21 cellular contexts compared by ENCODE assay signal in genomic region chrX:97429101-97429500, GRCh38.
A peak's percentile ranks its signal among the peaks of the same experiment; 100 is the strongest.
DNase-seq lines count a peak whose midpoint lies in the region; ATAC-seq, FAIRE-seq and TF ChIP-seq lines count a peak whose summit lies in the region.
"Had no signal": no experiment of that assay in that cellular context is flagged by ENCODE, and none has a peak within 500 bp of the region (broad histone marks: within the 10 kb centered on the region; RNA-seq: fewer than 3 reads in every experiment).

No MANE protein-coding gene starts in this region.

- ATAC-seq in IMR-90 (ENCODE audit: low read depth): no peak
- ATAC-seq in HG02840 (IDR thresholded peaks at IDR 0.05; ENCODE audit: low FRiP score, unreplicated experiment): no peak
- ATAC-seq: GM12878 had no signal

- H4K5ac ChIP-seq in IMR-90 (ENCODE audit: low read depth, low read length) (no peak overlapping the region), H1 (ENCODE audit: insufficient read length, low read depth, low read length) (no peak overlapping the region)

- no peak overlapping the region for H3K9ac ChIP-seq in IMR-90 (ENCODE audit: low read depth, low read length)
- H3K9ac ChIP-seq in H1 (replicated peaks in 1 of 4; ENCODE audit: extremely low read depth in 1 of 4, low read depth in 3 of 4, low read length in 3 of 4): no peak overlapping the region
- H3K9ac ChIP-seq: BLaER1 treated with 17β-estradiol and CSF1 and Interleukin-3, amounts not matched to agents 10 nM and 100 nM; GM23248 had no signal

- H3K4me3 ChIP-seq in A673 (ENCODE audit: low read depth, low read length, poor library complexity, severe bottlenecking): no peak overlapping the region
- no peak overlapping the region for H3K4me3 ChIP-seq in IMR-90 (ENCODE audit: insufficient read depth, low read depth, low read length)
- H3K4me3 ChIP-seq in H1 (ENCODE audit: extremely low read depth in 1 of 4, insufficient read depth in 2 of 4, low read depth in 3 of 4, low read length in 4 of 4): no peak overlapping the region
- H3K4me3 ChIP-seq: BLaER1 treated with 17β-estradiol and CSF1 and Interleukin-3, amounts not matched to agents 10 nM and 100 nM; GM12878; GM23248; HAP-1 had no signal

- H3K14ac ChIP-seq in IMR-90 (replicated peaks; ENCODE audit: low read depth, low read length): no peak overlapping the region
- no peak overlapping the region for H3K14ac ChIP-seq in H1 (ENCODE audit: insufficient read length)

- H2BK15ac ChIP-seq in IMR-90 (ENCODE audit: low read depth, low read length): no peak overlapping the region
- H2BK15ac ChIP-seq in H1 (ENCODE audit: low read length): no peak overlapping the region

- H2AFZ ChIP-seq in IMR-90 (replicated peaks; ENCODE audit: low read length, poor library complexity) (no peak overlapping the region), H1 (ENCODE audit: low read length) (no peak overlapping the region)
- H2AFZ ChIP-seq: GM23248 had no signal

- BruUV-seq in A673 (replicated peaks; lab: Mats Ljungman, UMichigan) (no TSS peak), IMR-90 (replicated peaks; lab: Mats Ljungman, UMichigan) (no TSS peak)

- no peak overlapping the region for H3K27ac ChIP-seq in A673 (ENCODE audit: low read depth, low read length, poor library complexity, severe bottlenecking)
- no peak overlapping the region for H3K27ac ChIP-seq in IMR-90 (ENCODE audit: insufficient read depth, low read length)
- H3K27ac ChIP-seq in H1 (ENCODE audit: low read depth, low read length): no peak overlapping the region
- H3K27ac ChIP-seq: BLaER1 treated with 17β-estradiol and CSF1 and Interleukin-3, amounts not matched to agents 10 nM and 100 nM; GM23248 had no signal

- H3K36me3 ChIP-seq in A673 (ENCODE audit: insufficient read depth, low read length, poor library complexity, severe bottlenecking): no peaks in the 10 kb centered on the region
- no peaks in the 10 kb centered on the region for H3K36me3 ChIP-seq in IMR-90 (ENCODE audit: control insufficient read depth, insufficient read depth, low read length)
- peaks cover 0 to 29% (median 4%) of the 10 kb centered on the region in 4 experiments; a peak in 6 of 8 replicates for H3K36me3 ChIP-seq in H1 (ENCODE audit: control insufficient read depth in 2 of 4, insufficient read depth in 4 of 4, low read length in 3 of 4)
- H3K36me3 ChIP-seq: BE2C, HAP-1 had no signal

- H3K79me1 ChIP-seq in IMR-90 (ENCODE audit: low read depth in 1 of 2, low read length in 2 of 2) (no peaks in the 10 kb centered on the region), H1 (ENCODE audit: low read depth, low read length) (no peaks in the 10 kb centered on the region)

- CTCF ChIA-PET in A673 (lab: Charles Lee) (no interaction called here), IMR-90 (lab: Yijun Ruan, JAX) (no interaction called here), H1 (lab: Charles Lee; ENCODE audit: partially characterized antibody) (no interaction called here)

- dilution Hi-C loops in IMR-90 (cut with HindIII; ENCODE audit: low sequenced_read_pairs, unreplicated experiment): no loop called here

- H2AK9ac ChIP-seq in IMR-90 (replicated peaks; ENCODE audit: low read depth, low read length, poor library complexity): no peak overlapping the region

- TF ChIP-seq POLR2A in IMR-90 (IDR thresholded peaks at IDR 0.05; ENCODE audit: low read depth, low read length): no peak
- TF ChIP-seq POLR2A in H1 (IDR thresholded peaks at IDR 0.05; ENCODE audit: control extremely low read depth in 1 of 2, low read depth in 2 of 2, low read length in 2 of 2): no peak

- H3K56ac ChIP-seq in IMR-90 (ENCODE audit: extremely low read depth, insufficient read depth, low read length) (no peak overlapping the region), H1 (replicated peaks; ENCODE audit: insufficient read length, low read depth, low read length) (no peak overlapping the region)

- H3K9me3 ChIP-seq in A673 (ENCODE audit: low read depth, low read length, poor library complexity, severe bottlenecking) (no peaks in the 10 kb centered on the region), IMR-90 (ENCODE audit: control insufficient read depth, insufficient read depth, low read length) (no peaks in the 10 kb centered on the region), H1 (ENCODE audit: insufficient read depth in 2 of 2, low read depth in 1 of 2, low read length in 1 of 2) (no peaks in the 10 kb centered on the region)
- H3K9me3 ChIP-seq: BE2C; BLaER1 treated with 17β-estradiol and CSF1 and Interleukin-3, amounts not matched to agents 10 nM and 100 nM; HAP-1 had no signal

- H2BK120ac ChIP-seq in IMR-90 (ENCODE audit: low read depth, low read length) (no peak overlapping the region), H1 (replicated peaks; ENCODE audit: low read depth, low read length) (no peak overlapping the region)

- H3K9me1 ChIP-seq in IMR-90 (ENCODE audit: insufficient read depth, low read length): no peaks in the 10 kb centered on the region

- no peak overlapping the region for H2BK20ac ChIP-seq in IMR-90 (ENCODE audit: low read depth, low read length)
- no peak overlapping the region for H2BK20ac ChIP-seq in H1 (ENCODE audit: low read length)

- H4K8ac ChIP-seq in IMR-90 (ENCODE audit: low read depth in 2 of 2, low read length in 2 of 2) (no peak overlapping the region), H1 (ENCODE audit: extremely low read depth, insufficient read depth, low read length) (no peak overlapping the region)

- TF ChIP-seq EP300 in H1 (IDR thresholded peaks at IDR 0.05; ENCODE audit: borderline replicate concordance in 1 of 2, low read depth in 2 of 2, low read length in 2 of 2): no peak

- H3K4me2 ChIP-seq in IMR-90 (ENCODE audit: low read depth, low read length) (no peak overlapping the region), H1 (ENCODE audit: insufficient read depth in 1 of 2, low read depth in 2 of 2, low read length in 2 of 2) (no peak overlapping the region)
- H3K4me2 ChIP-seq: BLaER1 treated with 17β-estradiol and CSF1 and Interleukin-3, amounts not matched to agents 10 nM and 100 nM had no signal

- H3K79me2 ChIP-seq in H1 (ENCODE audit: control insufficient read depth in 1 of 2, insufficient read depth in 2 of 2, low read length in 2 of 2): no peaks in the 10 kb centered on the region

- peak; percentile 21 for DNase-seq in A673 (ENCODE audit: low spot score)
- no peak for DNase-seq in IMR-90
- no peak for DNase-seq in H1 (ENCODE audit: low read depth in 1 of 2, low spot score in 2 of 2)
- DNase-seq in posterior cingulate gyrus: no peak
- no peak for DNase-seq in HCEC 1CT
- DNase-seq: ACHN; AML-193; BE2C; CD4-positive, alpha-beta T cell; CD8-positive, alpha-beta memory T cell; DMS 273 treated with DMSO at 0.1 percent for 48 hours; DMS79; EL; GDM1; GM23248 had no signal

- POLR2A ChIA-PET in A673 (lab: Charles Lee; ENCODE audit: low non-redundant PET) (no interaction called here), IMR-90 (lab: Charles Lee; ENCODE audit: unreplicated experiment) (no interaction called here), H1 (lab: Charles Lee; ENCODE audit: partially characterized antibody) (no interaction called here)

- H3K27me3 ChIP-seq in A673 (replicated peaks; ENCODE audit: insufficient read depth, low read depth, low read length, poor library complexity) (no peaks in the 10 kb centered on the region), IMR-90 (ENCODE audit: control insufficient read depth, insufficient read depth, low read length) (no peaks in the 10 kb centered on the region), H1 (replicated peaks in 1 of 4; ENCODE audit: control insufficient read depth in 3 of 4, extremely low read depth in 1 of 4, insufficient read depth in 3 of 4, low read length in 3 of 4) (no peaks in the 10 kb centered on the region)
- H3K27me3 ChIP-seq: BE2C had no signal

- WGBS in IMR-90 (ENCODE audit: extremely low coverage in 2 of 2, insufficient read length in 1 of 2), 2 experiments: no CpG with 5 or more reads among the region's 5 CpGs
- 96% methylated on average over 5 of the region's 5 CpGs; no CpG with 5 or more reads in 1 of the 2 experiments for WGBS in H1 (ENCODE audit: extremely low coverage in 1 of 2, insufficient coverage in 1 of 2, insufficient read length in 1 of 2, insufficient replicate concordance in 2 of 2, low coverage in 1 of 2, low lambda C conversion rate in 2 of 2, missing lambda C conversion rate in 1 of 2), 2 experiments

- TF ChIP-seq RAD21 in IMR-90 (IDR thresholded peaks at IDR 0.05; ENCODE audit: low read length) (no peak), H1 (IDR thresholded peaks at IDR 0.05 in 1 of 2, conservative IDR thresholded peaks at IDR 0.05 in 1 of 2; ENCODE audit: low read depth in 2 of 2, low read length in 2 of 2) (no peak)

- no peak for TF ChIP-seq CTCF in A673 (conservative IDR thresholded peaks at IDR 0.05; ENCODE audit: low read depth, low read length)
- no peak for TF ChIP-seq CTCF in IMR-90 (conservative IDR thresholded peaks at IDR 0.05; ENCODE audit: low read depth, low read length)
- no peak for TF ChIP-seq CTCF in H1 (IDR thresholded peaks at IDR 0.05; ENCODE audit: control extremely low read depth in 1 of 3, insufficient read depth in 1 of 3, low read depth in 1 of 3, low read length in 3 of 3)

- intact Hi-C loops in A673 (cut with micrococcal nuclease; ENCODE audit: unreplicated experiment) (no loop called here), IMR-90 (cut with micrococcal nuclease) (no loop called here), posterior cingulate gyrus (cut with DNase I) (no loop called here)

- in situ Hi-C loops in IMR-90 (cut with MboI; ENCODE audit: low sequenced_read_pairs): no loop called here

- H3K23me2 ChIP-seq in H1 (ENCODE audit: low read depth, low read length): no peaks in the 10 kb centered on the region

- H4K20me1 ChIP-seq in IMR-90 (ENCODE audit: insufficient read depth, low read length) (no peaks in the 10 kb centered on the region), H1 (replicated peaks in 1 of 2; ENCODE audit: control insufficient read depth in 1 of 2, insufficient read depth in 2 of 2, low read length in 2 of 2) (no peaks in the 10 kb centered on the region)
- H4K20me1 ChIP-seq: BLaER1 treated with 17β-estradiol and CSF1 and Interleukin-3, amounts not matched to agents 10 nM and 100 nM had no signal

- H2AK5ac ChIP-seq in IMR-90 (ENCODE audit: low read depth, low read length) (no peak overlapping the region), H1 (ENCODE audit: low read depth, low read length) (no peak overlapping the region)

- H4K91ac ChIP-seq in IMR-90 (ENCODE audit: insufficient read depth, low read depth, low read length) (no peak overlapping the region), H1 (replicated peaks; ENCODE audit: insufficient read length, low read length) (no peak overlapping the region)

- H3K4ac ChIP-seq in IMR-90 (ENCODE audit: low read depth, low read length): no peak overlapping the region
- H3K4ac ChIP-seq in H1 (replicated peaks; ENCODE audit: insufficient read length, low read depth, low read length): no peak overlapping the region

- H3K18ac ChIP-seq in IMR-90 (ENCODE audit: low read depth, low read length) (no peak overlapping the region), H1 (ENCODE audit: extremely low read depth, low read length) (no peak overlapping the region)

- peak; percentile 13 for FAIRE-seq in H1 (lab: Jason Lieb, UNC)
- FAIRE-seq: D721Med, GM12878, H54 had no signal

- H3K4me1 ChIP-seq in A673 (ENCODE audit: insufficient read depth, low read length, poor library complexity, severe bottlenecking): no peaks in the 10 kb centered on the region
- no peaks in the 10 kb centered on the region for H3K4me1 ChIP-seq in IMR-90 (ENCODE audit: control insufficient read depth, insufficient read depth, low read length)
- no peaks in the 10 kb centered on the region for H3K4me1 ChIP-seq in H1 (replicated peaks in 1 of 4; ENCODE audit: control insufficient read depth in 3 of 4, insufficient read depth in 4 of 4, low read length in 3 of 4)
- H3K4me1 ChIP-seq: BE2C; BLaER1 treated with 17β-estradiol and CSF1 and Interleukin-3, amounts not matched to agents 10 nM and 100 nM had no signal

- H3K23ac ChIP-seq in IMR-90 (ENCODE audit: low read depth, low read length): no peak overlapping the region
- no peak overlapping the region for H3K23ac ChIP-seq in H1 (ENCODE audit: insufficient read length)

- H2BK5ac ChIP-seq in IMR-90 (ENCODE audit: low read depth, low read length, poor library complexity, severe bottlenecking) (no peak overlapping the region), H1 (ENCODE audit: low read depth, low read length) (no peak overlapping the region)

- H2BK12ac ChIP-seq in H1 (ENCODE audit: low read depth, low read length): no peak overlapping the region
